ENCODE assay signal across 1 cellular context in the genomic region with DNA sequence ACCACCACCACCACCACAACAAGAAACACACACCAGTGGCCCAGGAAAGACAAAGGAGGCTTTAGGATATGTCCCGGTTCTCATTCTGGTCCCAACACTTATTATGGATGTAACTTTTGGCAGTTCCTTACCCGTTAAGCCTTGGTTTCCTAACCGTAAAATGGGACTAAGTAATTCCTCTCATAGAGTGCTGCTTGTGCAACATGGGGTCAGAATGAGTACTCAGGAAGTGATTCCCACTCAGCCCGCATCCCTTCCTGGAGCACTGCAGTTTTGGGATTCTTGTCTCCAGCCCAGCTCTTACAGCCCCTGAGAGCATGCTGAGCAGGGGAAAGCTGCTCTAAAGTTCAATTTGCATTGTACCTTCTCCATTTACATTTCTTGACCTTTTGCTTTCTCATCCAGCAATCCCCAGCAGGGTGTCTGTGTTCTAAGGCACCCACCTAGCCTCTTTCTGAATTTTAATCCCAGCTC.
A peak's percentile ranks its signal among the peaks of the same experiment; 100 is the strongest.
TF ChIP-seq lines count a peak whose summit lies in the region.

No MANE protein-coding gene starts in this region.

TF ChIP-seq in WTC11, 78 proteins besides CTCF, POLR2A, EP300 and RAD21 (continued from another document and continues in another):
- TF ChIP-seq, protein P1, sequence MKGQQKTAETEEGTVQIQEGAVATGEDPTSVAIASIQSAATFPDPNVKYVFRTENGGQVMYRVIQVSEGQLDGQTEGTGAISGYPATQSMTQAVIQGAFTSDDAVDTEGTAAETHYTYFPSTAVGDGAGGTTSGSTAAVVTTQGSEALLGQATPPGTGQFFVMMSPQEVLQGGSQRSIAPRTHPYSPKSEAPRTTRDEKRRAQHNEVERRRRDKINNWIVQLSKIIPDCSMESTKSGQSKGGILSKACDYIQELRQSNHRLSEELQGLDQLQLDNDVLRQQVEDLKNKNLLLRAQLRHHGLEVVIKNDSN (CRISPR knock-in tag; IDR thresholded peaks at IDR 0.05) = no peak
- TF ChIP-seq NR2C2 (CRISPR knock-in tag; IDR thresholded peaks at IDR 0.05) (peak; percentile 79), ZNF416 (CRISPR knock-in tag; IDR thresholded peaks at IDR 0.05) (no peak), ATF1 (CRISPR knock-in tag; IDR thresholded peaks at IDR 0.05) (no peak), NR1H2 (CRISPR knock-in tag; IDR thresholded peaks at IDR 0.05) (no peak), NFATC4 (CRISPR knock-in tag; IDR thresholded peaks at IDR 0.05) (no peak), GTF2I (CRISPR knock-in tag; conservative IDR thresholded peaks at IDR 0.05) (no peak), ESRRA (CRISPR knock-in tag; IDR thresholded peaks at IDR 0.05; ENCODE audit: borderline replicate concordance) (no peak), ZNF263 (CRISPR knock-in tag; IDR thresholded peaks at IDR 0.05; ENCODE audit: low read depth) (peak; percentile 98), CREB1 (CRISPR knock-in tag; IDR thresholded peaks at IDR 0.05) (no peak), ZNF138 (CRISPR knock-in tag; conservative IDR thresholded peaks at IDR 0.05) (no peak), RORB (CRISPR knock-in tag; IDR thresholded peaks at IDR 0.05) (no peak), ZNF671 (CRISPR knock-in tag; IDR thresholded peaks at IDR 0.05) (no peak), SOX15 (CRISPR knock-in tag; IDR thresholded peaks at IDR 0.05) (no peak), HMGA2 (CRISPR knock-in tag; IDR thresholded peaks at IDR 0.05) (no peak), MYBL2 (CRISPR knock-in tag; IDR thresholded peaks at IDR 0.05) (no peak)
- TF ChIP-seq, protein P2, sequence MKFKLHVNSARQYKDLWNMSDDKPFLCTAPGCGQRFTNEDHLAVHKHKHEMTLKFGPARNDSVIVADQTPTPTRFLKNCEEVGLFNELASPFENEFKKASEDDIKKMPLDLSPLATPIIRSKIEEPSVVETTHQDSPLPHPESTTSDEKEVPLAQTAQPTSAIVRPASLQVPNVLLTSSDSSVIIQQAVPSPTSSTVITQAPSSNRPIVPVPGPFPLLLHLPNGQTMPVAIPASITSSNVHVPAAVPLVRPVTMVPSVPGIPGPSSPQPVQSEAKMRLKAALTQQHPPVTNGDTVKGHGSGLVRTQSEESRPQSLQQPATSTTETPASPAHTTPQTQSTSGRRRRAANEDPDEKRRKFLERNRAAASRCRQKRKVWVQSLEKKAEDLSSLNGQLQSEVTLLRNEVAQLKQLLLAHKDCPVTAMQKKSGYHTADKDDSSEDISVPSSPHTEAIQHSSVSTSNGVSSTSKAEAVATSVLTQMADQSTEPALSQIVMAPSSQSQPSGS (CRISPR knock-in tag; IDR thresholded peaks at IDR 0.05; ENCODE audit: borderline replicate concordance, low read depth) = no peak
- TF ChIP-seq, protein P3, sequence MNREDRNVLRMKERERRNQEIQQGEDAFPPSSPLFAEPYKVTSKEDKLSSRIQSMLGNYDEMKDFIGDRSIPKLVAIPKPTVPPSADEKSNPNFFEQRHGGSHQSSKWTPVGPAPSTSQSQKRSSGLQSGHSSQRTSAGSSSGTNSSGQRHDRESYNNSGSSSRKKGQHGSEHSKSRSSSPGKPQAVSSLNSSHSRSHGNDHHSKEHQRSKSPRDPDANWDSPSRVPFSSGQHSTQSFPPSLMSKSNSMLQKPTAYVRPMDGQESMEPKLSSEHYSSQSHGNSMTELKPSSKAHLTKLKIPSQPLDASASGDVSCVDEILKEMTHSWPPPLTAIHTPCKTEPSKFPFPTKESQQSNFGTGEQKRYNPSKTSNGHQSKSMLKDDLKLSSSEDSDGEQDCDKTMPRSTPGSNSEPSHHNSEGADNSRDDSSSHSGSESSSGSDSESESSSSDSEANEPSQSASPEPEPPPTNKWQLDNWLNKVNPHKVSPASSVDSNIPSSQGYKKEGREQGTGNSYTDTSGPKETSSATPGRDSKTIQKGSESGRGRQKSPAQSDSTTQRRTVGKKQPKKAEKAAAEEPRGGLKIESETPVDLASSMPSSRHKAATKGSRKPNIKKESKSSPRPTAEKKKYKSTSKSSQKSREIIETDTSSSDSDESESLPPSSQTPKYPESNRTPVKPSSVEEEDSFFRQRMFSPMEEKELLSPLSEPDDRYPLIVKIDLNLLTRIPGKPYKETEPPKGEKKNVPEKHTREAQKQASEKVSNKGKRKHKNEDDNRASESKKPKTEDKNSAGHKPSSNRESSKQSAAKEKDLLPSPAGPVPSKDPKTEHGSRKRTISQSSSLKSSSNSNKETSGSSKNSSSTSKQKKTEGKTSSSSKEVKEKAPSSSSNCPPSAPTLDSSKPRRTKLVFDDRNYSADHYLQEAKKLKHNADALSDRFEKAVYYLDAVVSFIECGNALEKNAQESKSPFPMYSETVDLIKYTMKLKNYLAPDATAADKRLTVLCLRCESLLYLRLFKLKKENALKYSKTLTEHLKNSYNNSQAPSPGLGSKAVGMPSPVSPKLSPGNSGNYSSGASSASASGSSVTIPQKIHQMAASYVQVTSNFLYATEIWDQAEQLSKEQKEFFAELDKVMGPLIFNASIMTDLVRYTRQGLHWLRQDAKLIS (CRISPR knock-in tag; IDR thresholded peaks at IDR 0.05; ENCODE audit: borderline replicate concordance) = no peak
- TF ChIP-seq, protein P4, sequence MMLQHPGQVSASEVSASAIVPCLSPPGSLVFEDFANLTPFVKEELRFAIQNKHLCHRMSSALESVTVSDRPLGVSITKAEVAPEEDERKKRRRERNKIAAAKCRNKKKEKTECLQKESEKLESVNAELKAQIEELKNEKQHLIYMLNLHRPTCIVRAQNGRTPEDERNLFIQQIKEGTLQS (CRISPR knock-in tag; conservative IDR thresholded peaks at IDR 0.05) = no peak
- TF ChIP-seq, protein P5, sequence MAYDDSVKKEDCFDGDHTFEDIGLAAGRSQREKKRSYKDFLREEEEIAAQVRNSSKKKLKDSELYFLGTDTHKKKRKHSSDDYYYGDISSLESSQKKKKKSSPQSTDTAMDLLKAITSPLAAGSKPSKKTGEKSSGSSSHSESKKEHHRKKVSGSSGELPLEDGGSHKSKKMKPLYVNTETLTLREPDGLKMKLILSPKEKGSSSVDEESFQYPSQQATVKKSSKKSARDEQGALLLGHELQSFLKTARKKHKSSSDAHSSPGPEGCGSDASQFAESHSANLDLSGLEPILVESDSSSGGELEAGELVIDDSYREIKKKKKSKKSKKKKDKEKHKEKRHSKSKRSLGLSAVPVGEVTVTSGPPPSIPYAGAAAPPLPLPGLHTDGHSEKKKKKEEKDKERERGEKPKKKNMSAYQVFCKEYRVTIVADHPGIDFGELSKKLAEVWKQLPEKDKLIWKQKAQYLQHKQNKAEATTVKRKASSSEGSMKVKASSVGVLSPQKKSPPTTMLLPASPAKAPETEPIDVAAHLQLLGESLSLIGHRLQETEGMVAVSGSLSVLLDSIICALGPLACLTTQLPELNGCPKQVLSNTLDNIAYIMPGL (CRISPR knock-in tag; IDR thresholded peaks at IDR 0.05) = no peak
- TF ChIP-seq, protein P6, sequence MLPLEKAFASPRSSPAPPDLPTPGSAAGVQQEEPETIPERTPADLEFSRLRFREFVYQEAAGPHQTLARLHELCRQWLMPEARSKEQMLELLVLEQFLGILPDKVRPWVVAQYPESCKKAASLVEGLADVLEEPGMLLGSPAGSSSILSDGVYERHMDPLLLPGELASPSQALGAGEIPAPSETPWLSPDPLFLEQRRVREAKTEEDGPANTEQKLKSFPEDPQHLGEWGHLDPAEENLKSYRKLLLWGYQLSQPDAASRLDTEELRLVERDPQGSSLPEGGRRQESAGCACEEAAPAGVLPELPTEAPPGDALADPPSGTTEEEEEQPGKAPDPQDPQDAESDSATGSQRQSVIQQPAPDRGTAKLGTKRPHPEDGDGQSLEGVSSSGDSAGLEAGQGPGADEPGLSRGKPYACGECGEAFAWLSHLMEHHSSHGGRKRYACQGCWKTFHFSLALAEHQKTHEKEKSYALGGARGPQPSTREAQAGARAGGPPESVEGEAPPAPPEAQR (CRISPR knock-in tag; IDR thresholded peaks at IDR 0.05) = no peak
- TF ChIP-seq, protein P7, sequence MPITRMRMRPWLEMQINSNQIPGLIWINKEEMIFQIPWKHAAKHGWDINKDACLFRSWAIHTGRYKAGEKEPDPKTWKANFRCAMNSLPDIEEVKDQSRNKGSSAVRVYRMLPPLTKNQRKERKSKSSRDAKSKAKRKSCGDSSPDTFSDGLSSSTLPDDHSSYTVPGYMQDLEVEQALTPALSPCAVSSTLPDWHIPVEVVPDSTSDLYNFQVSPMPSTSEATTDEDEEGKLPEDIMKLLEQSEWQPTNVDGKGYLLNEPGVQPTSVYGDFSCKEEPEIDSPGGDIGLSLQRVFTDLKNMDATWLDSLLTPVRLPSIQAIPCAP (CRISPR knock-in tag; IDR thresholded peaks at IDR 0.05) = no peak
- TF ChIP-seq, protein P8, sequence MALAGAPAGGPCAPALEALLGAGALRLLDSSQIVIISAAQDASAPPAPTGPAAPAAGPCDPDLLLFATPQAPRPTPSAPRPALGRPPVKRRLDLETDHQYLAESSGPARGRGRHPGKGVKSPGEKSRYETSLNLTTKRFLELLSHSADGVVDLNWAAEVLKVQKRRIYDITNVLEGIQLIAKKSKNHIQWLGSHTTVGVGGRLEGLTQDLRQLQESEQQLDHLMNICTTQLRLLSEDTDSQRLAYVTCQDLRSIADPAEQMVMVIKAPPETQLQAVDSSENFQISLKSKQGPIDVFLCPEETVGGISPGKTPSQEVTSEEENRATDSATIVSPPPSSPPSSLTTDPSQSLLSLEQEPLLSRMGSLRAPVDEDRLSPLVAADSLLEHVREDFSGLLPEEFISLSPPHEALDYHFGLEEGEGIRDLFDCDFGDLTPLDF (CRISPR knock-in tag; IDR thresholded peaks at IDR 0.05) = no peak
- TF ChIP-seq, protein P9, sequence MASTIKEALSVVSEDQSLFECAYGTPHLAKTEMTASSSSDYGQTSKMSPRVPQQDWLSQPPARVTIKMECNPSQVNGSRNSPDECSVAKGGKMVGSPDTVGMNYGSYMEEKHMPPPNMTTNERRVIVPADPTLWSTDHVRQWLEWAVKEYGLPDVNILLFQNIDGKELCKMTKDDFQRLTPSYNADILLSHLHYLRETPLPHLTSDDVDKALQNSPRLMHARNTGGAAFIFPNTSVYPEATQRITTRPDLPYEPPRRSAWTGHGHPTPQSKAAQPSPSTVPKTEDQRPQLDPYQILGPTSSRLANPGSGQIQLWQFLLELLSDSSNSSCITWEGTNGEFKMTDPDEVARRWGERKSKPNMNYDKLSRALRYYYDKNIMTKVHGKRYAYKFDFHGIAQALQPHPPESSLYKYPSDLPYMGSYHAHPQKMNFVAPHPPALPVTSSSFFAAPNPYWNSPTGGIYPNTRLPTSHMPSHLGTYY (CRISPR knock-in tag; IDR thresholded peaks at IDR 0.05) = no peak
- TF ChIP-seq, protein P10, sequence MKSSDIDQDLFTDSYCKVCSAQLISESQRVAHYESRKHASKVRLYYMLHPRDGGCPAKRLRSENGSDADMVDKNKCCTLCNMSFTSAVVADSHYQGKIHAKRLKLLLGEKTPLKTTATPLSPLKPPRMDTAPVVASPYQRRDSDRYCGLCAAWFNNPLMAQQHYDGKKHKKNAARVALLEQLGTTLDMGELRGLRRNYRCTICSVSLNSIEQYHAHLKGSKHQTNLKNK (CRISPR knock-in tag; IDR thresholded peaks at IDR 0.05) = no peak
- TF ChIP-seq, protein P11, sequence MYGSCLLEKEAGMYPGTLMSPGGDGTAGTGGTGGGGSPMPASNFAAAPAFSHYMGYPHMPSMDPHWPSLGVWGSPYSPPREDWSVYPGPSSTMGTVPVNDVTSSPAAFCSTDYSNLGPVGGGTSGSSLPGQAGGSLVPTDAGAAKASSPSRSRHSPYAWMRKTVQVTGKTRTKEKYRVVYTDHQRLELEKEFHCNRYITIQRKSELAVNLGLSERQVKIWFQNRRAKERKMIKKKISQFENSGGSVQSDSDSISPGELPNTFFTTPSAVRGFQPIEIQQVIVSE (CRISPR knock-in tag; IDR thresholded peaks at IDR 0.05; ENCODE audit: borderline replicate concordance) = no peak
- TF ChIP-seq, protein P12, sequence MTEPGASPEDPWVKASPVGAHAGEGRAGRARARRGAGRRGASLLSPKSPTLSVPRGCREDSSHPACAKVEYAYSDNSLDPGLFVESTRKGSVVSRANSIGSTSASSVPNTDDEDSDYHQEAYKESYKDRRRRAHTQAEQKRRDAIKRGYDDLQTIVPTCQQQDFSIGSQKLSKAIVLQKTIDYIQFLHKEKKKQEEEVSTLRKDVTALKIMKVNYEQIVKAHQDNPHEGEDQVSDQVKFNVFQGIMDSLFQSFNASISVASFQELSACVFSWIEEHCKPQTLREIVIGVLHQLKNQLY (CRISPR knock-in tag; IDR thresholded peaks at IDR 0.05) = no peak
- TF ChIP-seq, protein P13, sequence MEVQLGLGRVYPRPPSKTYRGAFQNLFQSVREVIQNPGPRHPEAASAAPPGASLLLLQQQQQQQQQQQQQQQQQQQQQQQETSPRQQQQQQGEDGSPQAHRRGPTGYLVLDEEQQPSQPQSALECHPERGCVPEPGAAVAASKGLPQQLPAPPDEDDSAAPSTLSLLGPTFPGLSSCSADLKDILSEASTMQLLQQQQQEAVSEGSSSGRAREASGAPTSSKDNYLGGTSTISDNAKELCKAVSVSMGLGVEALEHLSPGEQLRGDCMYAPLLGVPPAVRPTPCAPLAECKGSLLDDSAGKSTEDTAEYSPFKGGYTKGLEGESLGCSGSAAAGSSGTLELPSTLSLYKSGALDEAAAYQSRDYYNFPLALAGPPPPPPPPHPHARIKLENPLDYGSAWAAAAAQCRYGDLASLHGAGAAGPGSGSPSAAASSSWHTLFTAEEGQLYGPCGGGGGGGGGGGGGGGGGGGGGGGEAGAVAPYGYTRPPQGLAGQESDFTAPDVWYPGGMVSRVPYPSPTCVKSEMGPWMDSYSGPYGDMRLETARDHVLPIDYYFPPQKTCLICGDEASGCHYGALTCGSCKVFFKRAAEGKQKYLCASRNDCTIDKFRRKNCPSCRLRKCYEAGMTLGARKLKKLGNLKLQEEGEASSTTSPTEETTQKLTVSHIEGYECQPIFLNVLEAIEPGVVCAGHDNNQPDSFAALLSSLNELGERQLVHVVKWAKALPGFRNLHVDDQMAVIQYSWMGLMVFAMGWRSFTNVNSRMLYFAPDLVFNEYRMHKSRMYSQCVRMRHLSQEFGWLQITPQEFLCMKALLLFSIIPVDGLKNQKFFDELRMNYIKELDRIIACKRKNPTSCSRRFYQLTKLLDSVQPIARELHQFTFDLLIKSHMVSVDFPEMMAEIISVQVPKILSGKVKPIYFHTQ (CRISPR knock-in tag; IDR thresholded peaks at IDR 0.05) = no peak
- TF ChIP-seq, protein P14, sequence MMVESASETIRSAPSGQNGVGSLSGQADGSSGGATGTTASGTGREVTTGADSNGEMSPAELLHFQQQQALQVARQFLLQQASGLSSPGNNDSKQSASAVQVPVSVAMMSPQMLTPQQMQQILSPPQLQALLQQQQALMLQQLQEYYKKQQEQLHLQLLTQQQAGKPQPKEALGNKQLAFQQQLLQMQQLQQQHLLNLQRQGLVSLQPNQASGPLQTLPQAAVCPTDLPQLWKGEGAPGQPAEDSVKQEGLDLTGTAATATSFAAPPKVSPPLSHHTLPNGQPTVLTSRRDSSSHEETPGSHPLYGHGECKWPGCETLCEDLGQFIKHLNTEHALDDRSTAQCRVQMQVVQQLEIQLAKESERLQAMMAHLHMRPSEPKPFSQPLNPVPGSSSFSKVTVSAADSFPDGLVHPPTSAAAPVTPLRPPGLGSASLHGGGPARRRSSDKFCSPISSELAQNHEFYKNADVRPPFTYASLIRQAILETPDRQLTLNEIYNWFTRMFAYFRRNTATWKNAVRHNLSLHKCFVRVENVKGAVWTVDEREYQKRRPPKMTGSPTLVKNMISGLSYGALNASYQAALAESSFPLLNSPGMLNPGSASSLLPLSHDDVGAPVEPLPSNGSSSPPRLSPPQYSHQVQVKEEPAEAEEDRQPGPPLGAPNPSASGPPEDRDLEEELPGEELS (CRISPR knock-in tag; IDR thresholded peaks at IDR 0.05) = no peak; the same call in 1 of the 2 replicates
